8 cellular contexts compared by ENCODE assay signal in the genomic region with DNA sequence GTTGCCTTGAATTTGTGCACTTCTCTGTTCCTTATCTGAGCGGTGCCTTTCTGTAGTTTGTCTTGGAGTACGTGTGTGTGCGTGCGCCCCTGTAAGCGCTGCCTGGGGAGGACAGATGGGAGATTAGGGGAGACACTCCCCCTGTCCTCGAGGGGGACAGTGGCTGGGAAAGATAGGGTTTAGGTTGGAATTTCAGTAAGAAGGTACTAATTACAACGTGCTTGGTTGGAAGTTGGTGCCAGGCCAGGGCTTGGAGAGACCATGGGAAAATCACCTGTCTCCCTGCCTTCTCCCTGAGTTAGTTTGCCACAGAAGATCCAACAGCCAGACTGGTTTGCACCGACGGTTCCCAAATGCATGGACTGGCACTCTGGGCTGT.
DNase-seq lines count a peak whose midpoint lies in the region; ATAC-seq and TF ChIP-seq lines count a peak whose summit lies in the region.

No MANE protein-coding gene starts in this region.

- peak overlapping the region; percentile 90 to 97 (median 93) for H3K4me3 Mint-ChIP-seq in nephron

- H3K27ac ChIP-seq in SJCRH30: no peak overlapping the region

- ATAC-seq in GM18502 (IDR thresholded peaks at IDR 0.05; ENCODE audit: poor library complexity, unreplicated experiment): peak; percentile 8
- ATAC-seq in HG02610 (IDR thresholded peaks at IDR 0.05; ENCODE audit: unreplicated experiment): peak; percentile 15
- no peak for ATAC-seq in HG03139 (IDR thresholded peaks at IDR 0.05; ENCODE audit: unreplicated experiment)

- peak in 1 of 2 experiments; percentile 3 for DNase-seq in SJCRH30
- DNase-seq in erythroblast (lab: John Stamatoyannopoulos, UW): peak; percentile 88
- no peak for DNase-seq in DMS114 treated with DMSO at 0.1 percent for 48 hours (lab: John Stamatoyannopoulos, UW; ENCODE audit: unreplicated experiment)
- DNase-seq in stimulated activated CD4-positive, alpha-beta T cell treated with anti-CD3 and anti-CD28 coated beads, Interleukin-4, amount 100 ng/mL, for 1 hour: no peak

- H3K27ac Mint-ChIP-seq in nephron: peak overlapping the region; percentile 97 to 100 (median 99)

- H3K4me3 ChIP-seq in SJCRH30: peak overlapping the region; percentile 56

- H3K36me3 Mint-ChIP-seq in nephron (ENCODE audit: low read depth): peaks cover 20% of the 10 kb centered on the region

- H3K9me3 ChIP-seq in SJCRH30 (replicated peaks): no peaks in the 10 kb centered on the region

- TF ChIP-seq CTCF in nephron (IDR thresholded peaks at IDR 0.05; ENCODE audit: unreplicated experiment in 3 of 3): no peak

- H3K36me3 ChIP-seq in SJCRH30: no peaks in the 10 kb centered on the region; the same call in none of the 2 replicates

- peaks cover 11% of the 10 kb centered on the region; the same call in 1 of the 2 replicates for H3K4me1 ChIP-seq in SJCRH30

- peaks cover 65% of the 10 kb centered on the region for H3K4me1 Mint-ChIP-seq in nephron

- H3K27me3 ChIP-seq in SJCRH30: no peaks in the 10 kb centered on the region

- H3K9me3 Mint-ChIP-seq in nephron: no peaks in the 10 kb centered on the region

- TF ChIP-seq POLR2A in erythroblast (IDR thresholded peaks at IDR 0.05; ENCODE audit: low read length): no peak

- no peaks in the 10 kb centered on the region for H3K27me3 Mint-ChIP-seq in nephron (ENCODE audit: low read depth)

Comparison
In these comparisons a context has a peak if more than half of its experiments do, and no peak if none do; other contexts are left out.
1. DNase-seq: peak in erythroblast (2 of 2); none in DMS114 treated with DMSO at 0.1 percent for 48 hours (single experiment) and stimulated activated CD4-positive, alpha-beta T cell treated with anti-CD3 and anti-CD28 coated beads, Interleukin-4, amount 100 ng/mL, for 1 hour (single experiment).